In the genomic region with DNA sequence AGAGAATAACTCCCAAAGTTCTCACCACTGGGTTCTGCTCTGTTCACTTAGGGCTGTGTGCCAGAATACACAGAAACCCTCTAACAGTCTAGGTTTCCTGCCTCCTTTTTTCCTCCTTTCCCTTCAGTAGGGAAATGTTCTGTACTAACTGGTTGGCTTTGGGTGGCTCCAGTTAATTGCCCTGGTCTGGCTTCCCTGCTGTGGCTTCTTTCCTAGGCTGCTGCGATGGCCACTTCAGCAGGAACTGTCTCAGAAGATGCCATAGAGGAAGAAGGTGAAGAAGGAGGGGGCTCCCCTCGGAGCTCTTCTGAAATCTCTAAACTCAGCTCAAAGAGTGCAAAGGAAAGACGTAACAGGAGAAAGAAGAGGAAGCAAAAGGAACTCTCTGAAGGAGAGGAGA, we compare ENCODE assay signal across 24 cellular contexts.
"Had no signal": no experiment of that assay in that cellular context is flagged by ENCODE, and none has a peak within 500 bp of the region (broad histone marks: within the 10 kb centered on the region; RNA-seq: fewer than 3 reads in every experiment).

No MANE protein-coding gene starts in this region.

- DNase-seq: colonic mucosa; cortex of kidney; effector CD8-positive, alpha-beta T cell; effector memory CD8-positive, alpha-beta T cell; erythroblast; esophagus squamous epithelium; foreskin melanocyte; gastrocnemius medialis; glutamatergic neuron; head of caudate nucleus; heart right ventricle; hippocampal formation; left cardiac atrium; left lung; left ventricle myocardium superior; lower lobe of right lung; mucosa of descending colon; naive B cell had no signal

- H3K27ac Mint-ChIP-seq: dendritic cell treated with granulocyte-macrophage colony-stimulating factor and Interleukin-4, amounts not matched to agents 40 ng/mL and 50 ng/mL, for 4 days; effector memory CD8-positive, alpha-beta T cell; memory B cell; mesothelial cell of epicardium; naive B cell had no signal

- H3K9me3 ChIP-seq: colonic mucosa, esophagus squamous epithelium, gastrocnemius medialis, heart right ventricle, left lung, lower lobe of right lung, mucosa of descending colon had no signal

- H3K4me3 ChIP-seq: colonic mucosa, esophagus squamous epithelium, gastrocnemius medialis, heart right ventricle, left lung, lower lobe of right lung, mucosa of descending colon had no signal

- H3K4me3 Mint-ChIP-seq: dendritic cell treated with granulocyte-macrophage colony-stimulating factor and Interleukin-4, amounts not matched to agents 40 ng/mL and 50 ng/mL, for 4 days; effector memory CD8-positive, alpha-beta T cell; memory B cell; mesothelial cell of epicardium; naive B cell had no signal

- FAIRE-seq: islet of Langerhans, keratinocyte had no signal

- H3K4me1 ChIP-seq: colonic mucosa, esophagus squamous epithelium, gastrocnemius medialis, heart right ventricle, left lung, lower lobe of right lung had no signal

- H3K9me3 Mint-ChIP-seq: dendritic cell treated with granulocyte-macrophage colony-stimulating factor and Interleukin-4, amounts not matched to agents 40 ng/mL and 50 ng/mL, for 4 days; effector memory CD8-positive, alpha-beta T cell; memory B cell; naive B cell had no signal

- H3K36me3 ChIP-seq: colonic mucosa, esophagus squamous epithelium, gastrocnemius medialis, heart right ventricle, left lung, lower lobe of right lung had no signal

- H3K27me3 Mint-ChIP-seq: effector memory CD8-positive, alpha-beta T cell; memory B cell had no signal

- H3K27ac ChIP-seq: colonic mucosa, epithelial cell of prostate, esophagus squamous epithelium, gastrocnemius medialis, heart right ventricle, left lung, lower lobe of right lung had no signal

- H3K27me3 ChIP-seq: colonic mucosa, esophagus squamous epithelium, gastrocnemius medialis, left lung had no signal

- H3K4me1 Mint-ChIP-seq: memory B cell, mesothelial cell of epicardium, naive B cell had no signal

- H3K36me3 Mint-ChIP-seq: memory B cell had no signal
